In genomic region chr3:149881879-149882278, GRCh38 we compare ENCODE assay signal across 24 cellular contexts.
DNase-seq lines count a peak whose midpoint lies in the region; ATAC-seq, FAIRE-seq and TF ChIP-seq lines count a peak whose summit lies in the region.
"Had no signal": no experiment of that assay in that cellular context is flagged by ENCODE, and none has a peak within 500 bp of the region (broad histone marks: within the 10 kb centered on the region; RNA-seq: fewer than 3 reads in every experiment).

No MANE protein-coding gene starts in this region.

- ATAC-seq in upper lobe of right lung (peak; percentile 58), heart right ventricle (no peak)
- ATAC-seq: activated CD8-positive, alpha-beta memory T cell treated with anti-CD3 and anti-CD28 coated beads, Interleukin-2, amount 10 ng/mL, durations not matched to agents 7 days and 5 days; HepG2; right cardiac atrium had no signal

- peaks cover 0 to 8% (median 3%) of the 10 kb centered on the region in 8 donors for H3K9me3 Mint-ChIP-seq in CD4-positive, alpha-beta memory T cell

- H3K4me3 ChIP-seq in upper lobe of right lung = no peak overlapping the region
- H3K4me3 ChIP-seq in heart right ventricle = no peak overlapping the region
- no peak overlapping the region for H3K4me3 ChIP-seq in CD4-positive, alpha-beta memory T cell (ENCODE audit: low read length in 2 of 2)
- H3K4me3 ChIP-seq: ovary, transverse colon had no signal

- 58 to 75% methylated on average over 4 of the region's 4 CpGs for WGBS in heart right ventricle, 2 donors

- no peaks in the 10 kb centered on the region for H3K4me1 ChIP-seq in upper lobe of right lung
- H3K4me1 ChIP-seq in heart right ventricle = peaks cover 0 to 23% (median 0%) of the 10 kb centered on the region in 9 donors
- H3K4me1 ChIP-seq in CD4-positive, alpha-beta memory T cell (ENCODE audit: insufficient read depth, low read length) = no peaks in the 10 kb centered on the region
- H3K4me1 ChIP-seq: transverse colon had no signal

- intact Hi-C loops in upper lobe of right lung (cut with DNase I) (no loop called here), heart right ventricle (cut with DNase I) (loop anchor here in 1 of 10 donors (10.0 kb wide), 1 partner anchor 83 kb away; no protein-coding TSS in a partner anchor)
- intact Hi-C loops in CD4-positive, alpha-beta memory T cell (cut with micrococcal nuclease) = no loop called here

- no peaks in the 10 kb centered on the region for H3K27me3 ChIP-seq in upper lobe of right lung
- no peaks in the 10 kb centered on the region for H3K27me3 ChIP-seq in heart right ventricle
- no peaks in the 10 kb centered on the region for H3K27me3 ChIP-seq in CD4-positive, alpha-beta memory T cell (ENCODE audit: insufficient read depth, low read length)
- H3K27me3 ChIP-seq: ovary, transverse colon had no signal

- H3K4me1 Mint-ChIP-seq in CD4-positive, alpha-beta memory T cell = peaks cover 8 to 27% (median 11%) of the 10 kb centered on the region in 4 donors
- H3K4me1 Mint-ChIP-seq: nephron progenitor cell had no signal

- peaks cover 2% of the 10 kb centered on the region for H3K36me3 ChIP-seq in upper lobe of right lung
- H3K36me3 ChIP-seq in heart right ventricle = peaks cover 0 to 4% (median 0%) of the 10 kb centered on the region in 9 donors
- no peaks in the 10 kb centered on the region for H3K36me3 ChIP-seq in CD4-positive, alpha-beta memory T cell (ENCODE audit: insufficient read depth, low read length)
- H3K36me3 ChIP-seq: ovary, transverse colon had no signal

- no peak for TF ChIP-seq CTCF in upper lobe of right lung (IDR thresholded peaks at IDR 0.05)
- no peak for TF ChIP-seq CTCF in heart right ventricle (IDR thresholded peaks at IDR 0.05)

- POLR2A ChIA-PET in CD4-positive, alpha-beta memory T cell (lab: Charles Lee; ENCODE audit: partially characterized antibody) = no interaction called here

- no peak for FAIRE-seq in urothelium cell line (lab: Jason Lieb, UNC)
- FAIRE-seq: HepG2, RCC 7860 had no signal

- H3K4me3 Mint-ChIP-seq in CD4-positive, alpha-beta memory T cell = no peak overlapping the region
- H3K4me3 Mint-ChIP-seq: activated CD8-positive, alpha-beta memory T cell treated with anti-CD3 and anti-CD28 coated beads, Interleukin-2, amount 10 ng/mL, durations not matched to agents 7 days and 5 days; nephron progenitor cell had no signal

- CTCF ChIA-PET in CD4-positive, alpha-beta memory T cell (lab: Charles Lee; ENCODE audit: partially characterized antibody) = interaction anchor here (1.1 kb wide), 1 partner anchor 74 kb away, joined by 4 read pairs; no protein-coding TSS in a partner anchor

- peaks cover 16 to 19% of the 10 kb centered on the region in 2 donors for H3K36me3 Mint-ChIP-seq in CD4-positive, alpha-beta memory T cell

- H3K9me3 ChIP-seq in upper lobe of right lung = no peaks in the 10 kb centered on the region
- H3K9me3 ChIP-seq in heart right ventricle = peaks cover 0 to 13% (median 0%) of the 10 kb centered on the region in 11 donors
- H3K9me3 ChIP-seq in CD4-positive, alpha-beta memory T cell (ENCODE audit: control insufficient read depth in 1 of 2, low read length in 2 of 2) = no peaks in the 10 kb centered on the region
- H3K9me3 ChIP-seq: ovary, transverse colon had no signal

- no peaks in the 10 kb centered on the region for H3K27me3 Mint-ChIP-seq in CD4-positive, alpha-beta memory T cell
- H3K27me3 Mint-ChIP-seq: activated CD8-positive, alpha-beta memory T cell treated with anti-CD3 and anti-CD28 coated beads, Interleukin-2, amount 10 ng/mL, durations not matched to agents 7 days and 5 days had no signal

- DNase-seq in Kasumi-1 (lab: John Stamatoyannopoulos, UW) (peak; percentile 66 to 74), SKM-1 (lab: John Stamatoyannopoulos, UW; ENCODE audit: unreplicated experiment) (peak; percentile 31), medulla oblongata (ENCODE audit: extremely low spot score) (peak; percentile 18), upper lobe of right lung (no peak), urothelium cell line (ENCODE audit: low spot score) (no peak), heart right ventricle (no peak)
- DNase-seq in CD4-positive, alpha-beta memory T cell = no peak
- DNase-seq: activated CD4-positive, alpha-beta T cell treated with anti-CD3 and anti-CD28 coated beads, Interleukin-2, amount 50 U/mL, for 1 hour; activated CD8-positive, alpha-beta memory T cell treated with anti-CD3 and anti-CD28 coated beads, Interleukin-2, amount 10 ng/mL, durations not matched to agents 7 days and 5 days; activated naive CD4-positive, alpha-beta T cell treated with Interleukin-2 at 50 U/mL for 16 hours; amygdala; GOT3; islet precursor cell; NCI-H1092 treated with DMSO at 0.1 percent for 48 hours; NCI-H1930; NCI-H526; nephron progenitor cell; ovary; right cardiac atrium; stimulated activated CD4-positive, alpha-beta T cell treated with anti-CD3 and anti-CD28 coated beads, Interleukin-2, amount 100 ng/mL, for 24 hours; transverse colon had no signal

- H3K27ac ChIP-seq in upper lobe of right lung (no peak overlapping the region), heart right ventricle (peak overlapping the region in 1 of 10 donors; percentile 32)
- no peak overlapping the region for H3K27ac ChIP-seq in CD4-positive, alpha-beta memory T cell (ENCODE audit: low read depth, low read length)
- H3K27ac ChIP-seq: C4-2B, ovary, transverse colon had no signal

- no peak overlapping the region for H3K27ac Mint-ChIP-seq in CD4-positive, alpha-beta memory T cell
- H3K27ac Mint-ChIP-seq: activated CD8-positive, alpha-beta memory T cell treated with anti-CD3 and anti-CD28 coated beads, Interleukin-2, amount 10 ng/mL, durations not matched to agents 7 days and 5 days; nephron progenitor cell had no signal

Comparison
In these comparisons a context has a peak if more than half of its experiments do, and no peak if none do; other contexts are left out.
1. DNase-seq: peak in Kasumi-1 (2 of 2), SKM-1 (single experiment) and medulla oblongata (single experiment); none in upper lobe of right lung (single experiment), urothelium cell line (single experiment), heart right ventricle (0 of 2) and CD4-positive, alpha-beta memory T cell (0 of 5).